1 cellular context compared by ENCODE assay signal in genomic region chr2:100670232-100670631, GRCh38.
TF ChIP-seq lines count a peak whose summit lies in the region.

No MANE protein-coding gene starts in this region.

TF ChIP-seq in WTC11, 78 proteins besides CTCF, POLR2A, EP300 and RAD21 (continued from another document):
- no peak for TF ChIP-seq ELF4 (CRISPR knock-in tag; IDR thresholded peaks at IDR 0.05; ENCODE audit: low read depth)
- no peak for TF ChIP-seq ZNF671 (CRISPR knock-in tag; IDR thresholded peaks at IDR 0.05)
